Comparison of ENCODE assay signal across 2 cellular contexts in the genomic region with DNA sequence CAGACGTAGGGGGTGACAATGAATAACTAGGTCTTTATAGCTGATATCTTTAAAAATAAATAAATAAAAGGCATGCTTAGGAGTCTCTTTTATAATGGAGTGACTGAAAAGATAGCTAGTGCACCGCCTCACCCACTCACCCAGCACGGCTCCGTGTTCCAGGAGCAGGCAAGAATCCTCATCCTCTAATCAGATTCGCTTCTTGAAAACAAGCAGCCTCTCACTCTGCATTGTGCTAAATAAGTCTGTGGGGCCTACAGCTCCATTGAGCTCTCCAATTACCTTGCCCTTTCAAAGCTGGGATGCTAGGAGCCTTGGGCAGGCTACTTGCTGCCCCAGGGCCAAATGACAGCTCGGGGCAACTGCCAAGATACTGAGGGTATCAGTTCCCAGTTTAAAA.
TF ChIP-seq lines count a peak whose summit lies in the region.

No MANE protein-coding gene starts in this region.

TF ChIP-seq in SK-N-SH, 30 proteins besides CTCF, POLR2A, EP300 and RAD21 (continued from another document):
- TF ChIP-seq, protein P1, sequence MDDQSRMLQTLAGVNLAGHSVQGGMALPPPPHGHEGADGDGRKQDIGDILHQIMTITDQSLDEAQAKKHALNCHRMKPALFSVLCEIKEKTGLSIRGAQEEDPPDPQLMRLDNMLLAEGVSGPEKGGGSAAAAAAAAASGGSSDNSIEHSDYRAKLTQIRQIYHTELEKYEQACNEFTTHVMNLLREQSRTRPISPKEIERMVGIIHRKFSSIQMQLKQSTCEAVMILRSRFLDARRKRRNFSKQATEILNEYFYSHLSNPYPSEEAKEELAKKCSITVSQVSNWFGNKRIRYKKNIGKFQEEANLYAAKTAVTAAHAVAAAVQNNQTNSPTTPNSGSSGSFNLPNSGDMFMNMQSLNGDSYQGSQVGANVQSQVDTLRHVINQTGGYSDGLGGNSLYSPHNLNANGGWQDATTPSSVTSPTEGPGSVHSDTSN (IDR thresholded peaks at IDR 0.05): no peak
- TF ChIP-seq, protein P2, sequence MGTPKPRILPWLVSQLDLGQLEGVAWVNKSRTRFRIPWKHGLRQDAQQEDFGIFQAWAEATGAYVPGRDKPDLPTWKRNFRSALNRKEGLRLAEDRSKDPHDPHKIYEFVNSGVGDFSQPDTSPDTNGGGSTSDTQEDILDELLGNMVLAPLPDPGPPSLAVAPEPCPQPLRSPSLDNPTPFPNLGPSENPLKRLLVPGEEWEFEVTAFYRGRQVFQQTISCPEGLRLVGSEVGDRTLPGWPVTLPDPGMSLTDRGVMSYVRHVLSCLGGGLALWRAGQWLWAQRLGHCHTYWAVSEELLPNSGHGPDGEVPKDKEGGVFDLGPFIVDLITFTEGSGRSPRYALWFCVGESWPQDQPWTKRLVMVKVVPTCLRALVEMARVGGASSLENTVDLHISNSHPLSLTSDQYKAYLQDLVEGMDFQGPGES (IDR thresholded peaks at IDR 0.05; ENCODE audit: low read depth, low read length): no peak
- no peak for TF ChIP-seq NFIC (IDR thresholded peaks at IDR 0.05; ENCODE audit: borderline replicate concordance)
- no peak for TF ChIP-seq POLR2AphosphoS5 (IDR thresholded peaks at IDR 0.05; ENCODE audit: low read depth, low read length)
- no peak for TF ChIP-seq YY1 (IDR thresholded peaks at IDR 0.05; ENCODE audit: low read depth)
- TF ChIP-seq, protein P3, sequence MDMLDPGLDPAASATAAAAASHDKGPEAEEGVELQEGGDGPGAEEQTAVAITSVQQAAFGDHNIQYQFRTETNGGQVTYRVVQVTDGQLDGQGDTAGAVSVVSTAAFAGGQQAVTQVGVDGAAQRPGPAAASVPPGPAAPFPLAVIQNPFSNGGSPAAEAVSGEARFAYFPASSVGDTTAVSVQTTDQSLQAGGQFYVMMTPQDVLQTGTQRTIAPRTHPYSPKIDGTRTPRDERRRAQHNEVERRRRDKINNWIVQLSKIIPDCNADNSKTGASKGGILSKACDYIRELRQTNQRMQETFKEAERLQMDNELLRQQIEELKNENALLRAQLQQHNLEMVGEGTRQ (IDR thresholded peaks at IDR 0.05; ENCODE audit: borderline replicate concordance, low read depth, low read length): no peak
- TF ChIP-seq FOXJ3 (CRISPR knock-in tag; IDR thresholded peaks at IDR 0.05): no peak
- no peak for TF ChIP-seq SIN3A (IDR thresholded peaks at IDR 0.05; ENCODE audit: borderline replicate concordance, low read depth, low read length)
- TF ChIP-seq ELF1 (IDR thresholded peaks at IDR 0.05): no peak
- TF ChIP-seq, protein P4, sequence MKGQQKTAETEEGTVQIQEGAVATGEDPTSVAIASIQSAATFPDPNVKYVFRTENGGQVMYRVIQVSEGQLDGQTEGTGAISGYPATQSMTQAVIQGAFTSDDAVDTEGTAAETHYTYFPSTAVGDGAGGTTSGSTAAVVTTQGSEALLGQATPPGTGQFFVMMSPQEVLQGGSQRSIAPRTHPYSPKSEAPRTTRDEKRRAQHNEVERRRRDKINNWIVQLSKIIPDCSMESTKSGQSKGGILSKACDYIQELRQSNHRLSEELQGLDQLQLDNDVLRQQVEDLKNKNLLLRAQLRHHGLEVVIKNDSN (IDR thresholded peaks at IDR 0.05; ENCODE audit: borderline replicate concordance, low read depth): no peak
- no peak for TF ChIP-seq TCF12 (IDR thresholded peaks at IDR 0.05)
- TF ChIP-seq, protein P5, sequence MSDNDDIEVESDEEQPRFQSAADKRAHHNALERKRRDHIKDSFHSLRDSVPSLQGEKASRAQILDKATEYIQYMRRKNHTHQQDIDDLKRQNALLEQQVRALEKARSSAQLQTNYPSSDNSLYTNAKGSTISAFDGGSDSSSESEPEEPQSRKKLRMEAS (IDR thresholded peaks at IDR 0.05; ENCODE audit: low read depth): no peak
TF ChIP-seq in SK-N-SH: peak in this region for 0.

TF ChIP-seq in SK-N-SH treated with all-trans-retinoic acid at 6 μM for 48 hours, 23 proteins besides CTCF, POLR2A, EP300 and RAD21 (continued from another document):
- TF ChIP-seq, protein P6, sequence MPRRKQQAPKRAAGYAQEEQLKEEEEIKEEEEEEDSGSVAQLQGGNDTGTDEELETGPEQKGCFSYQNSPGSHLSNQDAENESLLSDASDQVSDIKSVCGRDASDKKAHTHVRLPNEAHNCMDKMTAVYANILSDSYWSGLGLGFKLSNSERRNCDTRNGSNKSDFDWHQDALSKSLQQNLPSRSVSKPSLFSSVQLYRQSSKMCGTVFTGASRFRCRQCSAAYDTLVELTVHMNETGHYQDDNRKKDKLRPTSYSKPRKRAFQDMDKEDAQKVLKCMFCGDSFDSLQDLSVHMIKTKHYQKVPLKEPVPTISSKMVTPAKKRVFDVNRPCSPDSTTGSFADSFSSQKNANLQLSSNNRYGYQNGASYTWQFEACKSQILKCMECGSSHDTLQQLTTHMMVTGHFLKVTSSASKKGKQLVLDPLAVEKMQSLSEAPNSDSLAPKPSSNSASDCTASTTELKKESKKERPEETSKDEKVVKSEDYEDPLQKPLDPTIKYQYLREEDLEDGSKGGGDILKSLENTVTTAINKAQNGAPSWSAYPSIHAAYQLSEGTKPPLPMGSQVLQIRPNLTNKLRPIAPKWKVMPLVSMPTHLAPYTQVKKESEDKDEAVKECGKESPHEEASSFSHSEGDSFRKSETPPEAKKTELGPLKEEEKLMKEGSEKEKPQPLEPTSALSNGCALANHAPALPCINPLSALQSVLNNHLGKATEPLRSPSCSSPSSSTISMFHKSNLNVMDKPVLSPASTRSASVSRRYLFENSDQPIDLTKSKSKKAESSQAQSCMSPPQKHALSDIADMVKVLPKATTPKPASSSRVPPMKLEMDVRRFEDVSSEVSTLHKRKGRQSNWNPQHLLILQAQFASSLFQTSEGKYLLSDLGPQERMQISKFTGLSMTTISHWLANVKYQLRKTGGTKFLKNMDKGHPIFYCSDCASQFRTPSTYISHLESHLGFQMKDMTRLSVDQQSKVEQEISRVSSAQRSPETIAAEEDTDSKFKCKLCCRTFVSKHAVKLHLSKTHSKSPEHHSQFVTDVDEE (CRISPR knock-in tag; IDR thresholded peaks at IDR 0.05): no peak
- TF ChIP-seq ZFP30 (CRISPR knock-in tag; IDR thresholded peaks at IDR 0.05): no peak
- TF ChIP-seq ESRRG (CRISPR knock-in tag; IDR thresholded peaks at IDR 0.05): no peak
